Comparison of ENCODE assay signal across 40 cellular contexts in genomic region chr6:27433714-27434113, GRCh38.
"Had no signal": no experiment of that assay in that cellular context is flagged by ENCODE, and none has a peak within 500 bp of the region (broad histone marks: within the 10 kb centered on the region; RNA-seq: fewer than 3 reads in every experiment).

No MANE protein-coding gene starts in this region.

- H3K36me3 ChIP-seq: adrenal gland, ascending aorta, brain microvascular endothelial cell, breast epithelium, cardiac muscle cell had no signal

- H3K4me1 Mint-ChIP-seq: activated naive CD4-positive, alpha-beta T cell treated with anti-CD3 and anti-CD28 coated beads, Interleukin-2, amount 10 ng/mL, durations not matched to agents 7 days and 5 days; activated naive CD4-positive, alpha-beta T cell treated with anti-CD3 and anti-CD28 coated beads, Interleukin-2, amount 50 U/mL, for 24 hours; activated naive CD8-positive, alpha-beta T cell treated with anti-CD3 and anti-CD28 coated beads, Interleukin-2, amount 50 U/mL, for 24 hours; activated T-helper 17 cell treated with anti-CD3 and anti-CD28 coated beads, Interleukin-2, amount 50 U/mL, for 72 hours; brain; central memory CD8-positive, alpha-beta T cell had no signal

- H3K27ac ChIP-seq: adrenal gland, ascending aorta, body of pancreas, brain microvascular endothelial cell, breast epithelium, cardiac muscle cell had no signal

- FAIRE-seq: astrocyte, bronchial epithelial cell had no signal

- H3K4me3 Mint-ChIP-seq: activated naive CD4-positive, alpha-beta T cell treated with anti-CD3 and anti-CD28 coated beads for 36 hours; activated naive CD4-positive, alpha-beta T cell treated with anti-CD3 and anti-CD28 coated beads, Interleukin-2, amount 10 ng/mL, durations not matched to agents 7 days and 5 days; activated naive CD4-positive, alpha-beta T cell treated with anti-CD3 and anti-CD28 coated beads, Interleukin-2, amount 50 U/mL, for 24 hours; activated naive CD8-positive, alpha-beta T cell; activated naive CD8-positive, alpha-beta T cell treated with anti-CD3 and anti-CD28 coated beads for 36 hours; activated naive CD8-positive, alpha-beta T cell treated with anti-CD3 and anti-CD28 coated beads, Interleukin-2, amount 10 ng/mL, durations not matched to agents 7 days and 5 days; activated naive CD8-positive, alpha-beta T cell treated with anti-CD3 and anti-CD28 coated beads, Interleukin-2, amount 50 U/mL, for 24 hours; activated T-cell treated with anti-CD3 and anti-CD28 coated beads, Interleukin-2, amount 50 U/mL, for 24 hours; activated T-cell treated with anti-CD3 and anti-CD28 coated beads, Interleukin-2, amount 50 U/mL, for 4 hours; activated T-cell treated with anti-CD3 and anti-CD28 coated beads, Interleukin-2, amount 50 U/mL, for 72 hours; activated T-helper 1 cell treated with anti-CD3 and anti-CD28 coated beads, Interleukin-12 subunit alpha, Interleukin-12 subunit beta, Interleukin-2, Interleukin-4 antibody, amounts not matched to agents 30 ng/mL and 10 ng/mL and 1 ng/mL, durations not matched to agents 14 hours and 24 hours and 36 hours; activated T-helper 17 cell treated with anti-CD3 and anti-CD28 coated beads, Interleukin-2, amount 50 U/mL, for 72 hours; brain; central memory CD8-positive, alpha-beta T cell had no signal

- H3K27me3 ChIP-seq: adrenal gland, ascending aorta, body of pancreas, brain microvascular endothelial cell, breast epithelium, cardiac muscle cell had no signal

- ATAC-seq: activated naive CD4-positive, alpha-beta T cell treated with anti-CD3 and anti-CD28 coated beads, Interleukin-2, amount 50 U/mL, for 72 hours; activated naive CD8-positive, alpha-beta T cell treated with anti-CD3 and anti-CD28 coated beads, Interleukin-2, amount 50 U/mL, for 24 hours; activated T-cell treated with anti-CD3 and anti-CD28 coated beads, Interleukin-2, amount 50 U/mL, for 4 hours; activated T-cell treated with anti-CD3 and anti-CD28 coated beads, Interleukin-2, amount 50 U/mL, for 72 hours; activated T-helper 17 cell treated with anti-CD3 and anti-CD28 coated beads, Interleukin-2, amount 50 U/mL, for 72 hours; body of pancreas had no signal

- H3K27me3 Mint-ChIP-seq: activated naive CD8-positive, alpha-beta T cell treated with anti-CD3 and anti-CD28 coated beads, Interleukin-2, amount 10 ng/mL, durations not matched to agents 7 days and 5 days had no signal

- H3K4me1 ChIP-seq: adrenal gland, ascending aorta, body of pancreas, breast epithelium had no signal

- H3K4me3 ChIP-seq: adrenal gland, ascending aorta, body of pancreas, breast epithelium, cardiac muscle cell had no signal

- H3K36me3 Mint-ChIP-seq: activated naive CD4-positive, alpha-beta T cell treated with anti-CD3 and anti-CD28 coated beads, Interleukin-2, amount 10 ng/mL, durations not matched to agents 7 days and 5 days; brain had no signal

- H3K9me3 ChIP-seq: adrenal gland, body of pancreas had no signal

- DNase-seq: activated effector memory CD4-positive, alpha-beta T cell treated with anti-CD3 and anti-CD28 coated beads, Interleukin-2, amount 50 U/mL, for 16 hours; activated effector memory CD4-positive, alpha-beta T cell treated with Interleukin-2 at 50 U/mL for 16 hours; activated gamma-delta T cell; activated gamma-delta T cell treated with Interleukin-2 at 50 U/mL for 16 hours; activated naive CD4-positive, alpha-beta T cell; activated naive CD4-positive, alpha-beta T cell treated with anti-CD3 and anti-CD28 coated beads for 36 hours; activated naive CD4-positive, alpha-beta T cell treated with anti-CD3 and anti-CD28 coated beads, Interleukin-2, amount 10 ng/mL, durations not matched to agents 7 days and 5 days; activated naive CD4-positive, alpha-beta T cell treated with anti-CD3 and anti-CD28 coated beads, Interleukin-2, amount 50 U/mL, for 16 hours; activated naive CD4-positive, alpha-beta T cell treated with Interleukin-2 at 50 U/mL for 16 hours; activated naive CD8-positive, alpha-beta T cell treated with anti-CD3 and anti-CD28 coated beads for 36 hours; activated naive CD8-positive, alpha-beta T cell treated with anti-CD3 and anti-CD28 coated beads, Interleukin-2, amount 10 ng/mL, durations not matched to agents 7 days and 5 days; activated naive CD8-positive, alpha-beta T cell treated with anti-CD3 and anti-CD28 coated beads, Interleukin-2, amount 50 U/mL, for 24 hours; activated T-cell treated with anti-CD3 and anti-CD28 coated beads, Interleukin-2, amount 50 U/mL, for 1 hour; activated T-cell treated with anti-CD3 and anti-CD28 coated beads, Interleukin-2, amount 50 U/mL, for 24 hours; activated T-cell treated with anti-CD3 and anti-CD28 coated beads, Interleukin-2, amount 50 U/mL, for 4 hours; activated T-cell treated with anti-CD3 and anti-CD28 coated beads, Interleukin-2, amount 50 U/mL, for 48 hours; activated T-cell treated with anti-CD3 and anti-CD28 coated beads, Interleukin-2, amount 50 U/mL, for 72 hours; adrenal gland; amniotic stem cell; amygdala; anterior cingulate cortex; aorta; body of pancreas; brain microvascular endothelial cell; caudate nucleus; central memory CD4-positive, alpha-beta T cell; cerebellar nuclear complex had no signal

- H3K27ac Mint-ChIP-seq: activated naive CD4-positive, alpha-beta T cell treated with anti-CD3 and anti-CD28 coated beads for 36 hours; activated naive CD4-positive, alpha-beta T cell treated with anti-CD3 and anti-CD28 coated beads, Interleukin-2, amount 10 ng/mL, durations not matched to agents 7 days and 5 days; activated naive CD4-positive, alpha-beta T cell treated with anti-CD3 and anti-CD28 coated beads, Interleukin-2, amount 50 U/mL, for 24 hours; activated naive CD4-positive, alpha-beta T cell treated with anti-CD3 and anti-CD28 coated beads, Interleukin-2, amount 50 U/mL, for 72 hours; activated naive CD8-positive, alpha-beta T cell; activated naive CD8-positive, alpha-beta T cell treated with anti-CD3 and anti-CD28 coated beads for 36 hours; activated naive CD8-positive, alpha-beta T cell treated with anti-CD3 and anti-CD28 coated beads, Interleukin-2, amount 10 ng/mL, durations not matched to agents 7 days and 5 days; activated naive CD8-positive, alpha-beta T cell treated with anti-CD3 and anti-CD28 coated beads, Interleukin-2, amount 50 U/mL, for 24 hours; activated T-cell treated with anti-CD3 and anti-CD28 coated beads, Interleukin-2, amount 50 U/mL, for 24 hours; activated T-cell treated with anti-CD3 and anti-CD28 coated beads, Interleukin-2, amount 50 U/mL, for 72 hours; activated T-helper 1 cell treated with anti-CD3 and anti-CD28 coated beads, Interleukin-12 subunit alpha, Interleukin-12 subunit beta, Interleukin-2, Interleukin-4 antibody, amounts not matched to agents 30 ng/mL and 10 ng/mL and 1 ng/mL, durations not matched to agents 14 hours and 24 hours and 36 hours; activated T-helper 17 cell treated with anti-CD3 and anti-CD28 coated beads, Interleukin-2, amount 50 U/mL, for 72 hours; activated T-helper 2 cell treated with anti-CD3 and anti-CD28 coated beads, Interferon-gamma antibody, Interleukin-2, Interleukin-4, amounts not matched to agents 10 μg/mL and 5 μg/mL and 100 μg/mL, durations not matched to agents 14 hours and 24 hours and 36 hours; brain had no signal
